In genomic region chr2:231589656-231590055, GRCh38 we compare ENCODE assay signal across 30 cellular contexts. TPM values are rescaled to one million over a fixed set of nuclear protein-coding genes. Genes with fewer than 3 reads are reported as not detected.
"Had no signal": no experiment of that assay in that cellular context is flagged by ENCODE, and none has a peak within 500 bp of the region (broad histone marks: within the 10 kb centered on the region; RNA-seq: fewer than 3 reads in every experiment).

No MANE protein-coding gene starts in this region.

- H3K27ac ChIP-seq: adrenal gland, body of pancreas, breast epithelium, Peyer's patch, SJSA1 had no signal

- H3K36me3 ChIP-seq: adrenal gland, breast epithelium, Peyer's patch, SJSA1 had no signal

- FAIRE-seq: astrocyte, TTC549 had no signal

- H3K9me3 ChIP-seq: adrenal gland, body of pancreas, breast epithelium, Peyer's patch, SJSA1, SK-N-SH had no signal

- H3K9ac ChIP-seq: SK-N-SH had no signal

- H3K4me1 ChIP-seq: adrenal gland, body of pancreas, breast epithelium, Peyer's patch, SJSA1 had no signal

- DNase-seq: activated CD4-positive, alpha-beta T cell treated with anti-CD3 and anti-CD28 coated beads for 36 hours; activated CD4-positive, alpha-beta T cell treated with anti-CD3 and anti-CD28 coated beads, Interleukin-2, amount 10 ng/mL, durations not matched to agents 7 days and 5 days; activated CD4-positive, alpha-beta T cell treated with anti-CD3 and anti-CD28 coated beads, Interleukin-2, amount 50 U/mL, for 48 hours; activated CD8-positive, alpha-beta T cell treated with anti-CD3 and anti-CD28 coated beads, Interleukin-2, amount 10 ng/mL, durations not matched to agents 7 days and 5 days; activated gamma-delta T cell; activated naive CD4-positive, alpha-beta T cell treated with Interleukin-2 at 50 U/mL for 16 hours; activated T-cell treated with anti-CD3 and anti-CD28 coated beads, Interleukin-2, amount 50 U/mL, for 24 hours; adrenal gland; body of pancreas; NCI-H1105; NCI-H1417 treated with DMSO at 0.1 percent for 48 hours; NCI-H187 treated with DMSO at 0.1 percent for 48 hours; NCI-H2081 treated with DMSO at 0.1 percent for 48 hours; NCI-H345; NCI-H524 treated with DMSO at 0.1 percent for 48 hours; PC-3; Peyer's patch; RPMI8226; SHP77 treated with DMSO at 0.1 percent for 48 hours; SK-N-SH had no signal

- H3K4me3 ChIP-seq: adrenal gland, body of pancreas, breast epithelium, Peyer's patch, SJSA1 had no signal

- H3K4me2 ChIP-seq: SK-N-SH had no signal

- H3K27me3 ChIP-seq: adrenal gland, body of pancreas, breast epithelium, Peyer's patch, SJSA1 had no signal

RNA-seq across cellular contexts. Expression of gene TEX44, which starts 3.0 kb away (rescaled TPM):
- total RNA-seq: activated CD4-positive, alpha-beta T cell treated with anti-CD3 and anti-CD28 coated beads for 36 hours; activated CD4-positive, alpha-beta T cell treated with anti-CD3 and anti-CD28 coated beads, Interleukin-2, amount 10 ng/mL, durations not matched to agents 7 days and 5 days; activated CD8-positive, alpha-beta T cell treated with anti-CD3 and anti-CD28 coated beads, Interleukin-2, amount 10 ng/mL, durations not matched to agents 7 days and 5 days; activated naive CD4-positive, alpha-beta T cell treated with anti-CD3 and anti-CD28 coated beads, Interleukin-2, amount 50 U/mL, for 72 hours; activated T-helper 2 cell treated with anti-CD3 and anti-CD28 coated beads, Interferon-gamma antibody, Interleukin-2, Interleukin-4, amounts not matched to agents 10 μg/mL and 5 μg/mL and 100 μg/mL, durations not matched to agents 14 hours and 24 hours and 36 hours; adrenal gland; astrocyte; body of pancreas; breast epithelium; cardiac septum; M059J; NCI-H460; PC-3; Peyer's patch; SJSA1; WTC11 had no signal
- polyA plus RNA-seq: adrenal gland, SK-N-SH had no signal

RNA-seq across cellular contexts. Expression of gene NMUR1, which starts 59.4 kb away (rescaled TPM):
- total RNA-seq: activated CD4-positive, alpha-beta T cell treated with anti-CD3 and anti-CD28 coated beads for 36 hours; activated naive CD4-positive, alpha-beta T cell treated with anti-CD3 and anti-CD28 coated beads, Interleukin-2, amount 50 U/mL, for 72 hours; astrocyte; M059J; NCI-H460; PC-3 had no signal
- polyA plus RNA-seq: SK-N-SH had no signal
